Comparison of ENCODE assay signal across 12 cellular contexts in the genomic region with DNA sequence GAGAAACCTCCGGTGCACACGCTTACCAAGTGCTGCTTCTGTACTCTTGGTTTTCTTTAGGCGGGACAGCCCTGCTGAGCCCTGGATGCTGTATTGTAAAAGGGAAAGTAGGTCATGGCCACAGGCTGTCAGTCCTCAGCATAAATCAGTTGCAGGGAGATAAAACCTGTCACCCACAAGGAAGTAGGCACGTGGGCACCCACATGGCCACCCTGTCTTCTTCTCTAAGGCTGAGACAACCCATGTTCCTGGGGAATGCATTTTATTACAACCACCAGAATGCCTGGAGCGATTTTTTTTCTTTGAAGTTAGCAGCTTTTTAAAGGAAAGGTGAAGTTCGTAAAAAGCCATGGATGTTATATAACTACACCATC. TPM values are rescaled to one million over a fixed set of nuclear protein-coding genes. Genes with fewer than 3 reads are reported as not detected.
DNase-seq lines count a peak whose midpoint lies in the region; ATAC-seq and TF ChIP-seq lines count a peak whose summit lies in the region.
"Had no signal": no experiment of that assay in that cellular context is flagged by ENCODE, and none has a peak within 500 bp of the region (broad histone marks: within the 10 kb centered on the region; RNA-seq: fewer than 3 reads in every experiment).

No MANE protein-coding gene starts in this region.

- DNase-seq in CD4-positive, alpha-beta memory T cell: peak; percentile 21 to 61 (median 49)
- DNase-seq in PC-3: peak; percentile 19
- DNase-seq in effector memory CD4-positive, alpha-beta T cell: peak; percentile 10 to 17 (median 10)
- no peak for DNase-seq in osteoblast (ENCODE audit: insufficient read length, low spot score, missing footprints)
- no peak for DNase-seq in suprapubic skin (ENCODE audit: low spot score in 2 of 2)
- DNase-seq: NCI-H1694 had no signal

- intact Hi-C loops in CD4-positive, alpha-beta memory T cell (cut with micrococcal nuclease): no loop called here
- intact Hi-C loops in PC-3 (cut with micrococcal nuclease): no loop called here

- H3F3A ChIP-seq in PC-3 (ENCODE audit: low read length, unreplicated experiment): no peaks in the 10 kb centered on the region

- H2AFZ ChIP-seq in PC-3 (ENCODE audit: low read length): no peak overlapping the region
- H2AFZ ChIP-seq in osteoblast (ENCODE audit: low read length): no peak overlapping the region

- no peaks in the 10 kb centered on the region for H3K9me2 ChIP-seq in PC-3 (replicated peaks; ENCODE audit: low read length)

- no peak overlapping the region for H3K4me3 ChIP-seq in CD4-positive, alpha-beta memory T cell (ENCODE audit: low read length in 2 of 2)
- no peak overlapping the region for H3K4me3 ChIP-seq in PC-3 (ENCODE audit: low read length)
- H3K4me3 ChIP-seq in effector memory CD4-positive, alpha-beta T cell (ENCODE audit: insufficient read depth, low read depth, low read length, poor library complexity, severe bottlenecking): no peak overlapping the region
- H3K4me3 ChIP-seq in muscle layer of colon (ENCODE audit: low read depth in 1 of 2, low read length in 2 of 2): no peak overlapping the region
- H3K4me3 ChIP-seq in osteoblast (ENCODE audit: insufficient read depth, low read length): no peak overlapping the region
- H3K4me3 ChIP-seq in suprapubic skin: no peak overlapping the region

- H3K4me1 ChIP-seq in CD4-positive, alpha-beta memory T cell (ENCODE audit: insufficient read depth, low read length): peaks cover 10% of the 10 kb centered on the region
- H3K4me1 ChIP-seq in PC-3 (ENCODE audit: insufficient read depth, low read length) (peaks cover 11% of the 10 kb centered on the region), muscle layer of colon (ENCODE audit: insufficient read depth, low read length) (peaks cover 28% of the 10 kb centered on the region), osteoblast (ENCODE audit: insufficient read depth, low read length) (peaks cover 10% of the 10 kb centered on the region), suprapubic skin (peaks cover 41% of the 10 kb centered on the region)
- peaks cover 5% of the 10 kb centered on the region for H3K4me1 ChIP-seq in effector memory CD4-positive, alpha-beta T cell (ENCODE audit: control insufficient read depth, insufficient read depth, low read length, poor library complexity, severe bottlenecking)

- H3K9ac ChIP-seq in PC-3 (ENCODE audit: low read length) (no peak overlapping the region), muscle layer of colon (ENCODE audit: low read length) (no peak overlapping the region)

- ATAC-seq in PC-3 (no peak), GM21717 (IDR thresholded peaks at IDR 0.05; ENCODE audit: unreplicated experiment) (no peak), GM21423 (IDR thresholded peaks at IDR 0.05; ENCODE audit: unreplicated experiment) (no peak)
- ATAC-seq: esophagus mucosa had no signal

- H3K4me2 ChIP-seq in PC-3 (ENCODE audit: low read length) (no peak overlapping the region), osteoblast (ENCODE audit: insufficient read depth, low read length) (no peak overlapping the region)

- CTCF ChIA-PET in CD4-positive, alpha-beta memory T cell (lab: Charles Lee; ENCODE audit: partially characterized antibody): no interaction called here
- CTCF ChIA-PET in PC-3 (lab: Charles Lee): no interaction called here

- POLR2A ChIA-PET in CD4-positive, alpha-beta memory T cell (lab: Charles Lee; ENCODE audit: partially characterized antibody): no interaction called here
- POLR2A ChIA-PET in PC-3 (lab: Charles Lee; ENCODE audit: unreplicated experiment): no interaction called here

- no peak for TF ChIP-seq POLR2A in suprapubic skin (IDR thresholded peaks at IDR 0.05)

- H3K27me3 Mint-ChIP-seq in CD4-positive, alpha-beta memory T cell: peaks cover 0 to 4% of the 10 kb centered on the region in 2 donors

- peak overlapping the region; percentile 39 to 77 (median 64) for H3K4me3 Mint-ChIP-seq in CD4-positive, alpha-beta memory T cell
- H3K4me3 Mint-ChIP-seq: nephron had no signal

- 40% methylated on average over 6 of the region's 6 CpGs for WGBS in suprapubic skin

- BruUV-seq in PC-3 (replicated peaks; lab: Mats Ljungman, UMichigan): no TSS peak

- H3K9me3 Mint-ChIP-seq in CD4-positive, alpha-beta memory T cell: peaks cover 0 to 1% (median 0%) of the 10 kb centered on the region in 8 donors
- H3K9me3 Mint-ChIP-seq: nephron had no signal

- H3K27ac Mint-ChIP-seq in CD4-positive, alpha-beta memory T cell: peak overlapping the region in 6 of 7 donors; percentile 42 to 92 (median 80)
- H3K27ac Mint-ChIP-seq: nephron had no signal

- peaks cover 10 to 26% (median 17%) of the 10 kb centered on the region in 4 donors for H3K4me1 Mint-ChIP-seq in CD4-positive, alpha-beta memory T cell

- H4K20me1 ChIP-seq in PC-3 (ENCODE audit: low read length) (no peaks in the 10 kb centered on the region), osteoblast (ENCODE audit: insufficient read depth, low read length) (no peaks in the 10 kb centered on the region)

- no peaks in the 10 kb centered on the region for H3K27me3 ChIP-seq in CD4-positive, alpha-beta memory T cell (ENCODE audit: insufficient read depth, low read length)
- H3K27me3 ChIP-seq in PC-3 (ENCODE audit: low read length): no peaks in the 10 kb centered on the region
- no peaks in the 10 kb centered on the region for H3K27me3 ChIP-seq in effector memory CD4-positive, alpha-beta T cell (replicated peaks; ENCODE audit: control insufficient read depth, insufficient read depth, low read length, poor library complexity, severe bottlenecking)
- H3K27me3 ChIP-seq in muscle layer of colon (ENCODE audit: control insufficient read depth in 1 of 2, insufficient read depth in 2 of 2, low read length in 2 of 2): no peaks in the 10 kb centered on the region
- H3K27me3 ChIP-seq in osteoblast (ENCODE audit: insufficient read depth, low read length): no peaks in the 10 kb centered on the region
- peaks cover 8% of the 10 kb centered on the region for H3K27me3 ChIP-seq in suprapubic skin

- H3K27ac ChIP-seq in CD4-positive, alpha-beta memory T cell (ENCODE audit: low read depth, low read length): peak overlapping the region; percentile 1
- H3K27ac ChIP-seq in PC-3 (ENCODE audit: low read length): no peak overlapping the region
- H3K27ac ChIP-seq in effector memory CD4-positive, alpha-beta T cell (ENCODE audit: insufficient read depth, low read length, poor library complexity, severe bottlenecking): no peak overlapping the region
- peak overlapping the region; percentile 51 for H3K27ac ChIP-seq in muscle layer of colon (ENCODE audit: low read depth, low read length)
- no peak overlapping the region for H3K27ac ChIP-seq in osteoblast (ENCODE audit: low read depth, low read length)
- no peak overlapping the region for H3K27ac ChIP-seq in suprapubic skin

- TF ChIP-seq EP300 in suprapubic skin (IDR thresholded peaks at IDR 0.05): no peak

- TF ChIP-seq CTCF in PC-3 (conservative IDR thresholded peaks at IDR 0.05; ENCODE audit: low read depth, low read length): no peak
- no peak for TF ChIP-seq CTCF in osteoblast (IDR thresholded peaks at IDR 0.05; ENCODE audit: extremely low read depth, low read depth, low read length)
- no peak for TF ChIP-seq CTCF in suprapubic skin (IDR thresholded peaks at IDR 0.05)

- no peaks in the 10 kb centered on the region for H3K36me3 Mint-ChIP-seq in CD4-positive, alpha-beta memory T cell

- no peaks in the 10 kb centered on the region for H3K36me3 ChIP-seq in CD4-positive, alpha-beta memory T cell (ENCODE audit: insufficient read depth, low read length)
- H3K36me3 ChIP-seq in PC-3 (ENCODE audit: low read depth, low read length) (no peaks in the 10 kb centered on the region), muscle layer of colon (ENCODE audit: insufficient read depth, low read length) (no peaks in the 10 kb centered on the region), osteoblast (ENCODE audit: insufficient read depth, low read length) (no peaks in the 10 kb centered on the region), suprapubic skin (no peaks in the 10 kb centered on the region)
- H3K36me3 ChIP-seq in effector memory CD4-positive, alpha-beta T cell (ENCODE audit: control insufficient read depth, insufficient read depth, low read length): no peaks in the 10 kb centered on the region

- H3K79me2 ChIP-seq in PC-3 (ENCODE audit: low read length) (no peaks in the 10 kb centered on the region), osteoblast (ENCODE audit: insufficient read depth, low read length) (no peaks in the 10 kb centered on the region)

- H3K9me3 ChIP-seq in CD4-positive, alpha-beta memory T cell (ENCODE audit: control insufficient read depth in 1 of 2, low read length in 2 of 2): no peaks in the 10 kb centered on the region
- H3K9me3 ChIP-seq in PC-3 (ENCODE audit: low read length): no peaks in the 10 kb centered on the region
- H3K9me3 ChIP-seq in effector memory CD4-positive, alpha-beta T cell (ENCODE audit: control insufficient read depth, low read length): no peaks in the 10 kb centered on the region
- H3K9me3 ChIP-seq in muscle layer of colon (ENCODE audit: low read length): no peaks in the 10 kb centered on the region
- no peaks in the 10 kb centered on the region for H3K9me3 ChIP-seq in osteoblast (ENCODE audit: low read depth, low read length)
- H3K9me3 ChIP-seq in suprapubic skin: no peaks in the 10 kb centered on the region

RNA-seq across cellular contexts. Expression of gene ASIC2, which starts 59.3 kb away (rescaled TPM):
- total RNA-seq in CD4-positive, alpha-beta memory T cell: not detected
- polyA plus RNA-seq in CD4-positive, alpha-beta memory T cell: not detected
- total RNA-seq in PC-3 (2014; rRNA removed) (0.11 and 0.12 TPM in 2 replicates), osteoblast (not detected in 2 replicates), suprapubic skin (not detected)
- total RNA-seq: chondrocyte, esophagus mucosa had no signal

Comparison
In these comparisons a context has a peak if more than half of its experiments do, and no peak if none do; other contexts are left out.
1. DNase-seq: peak in CD4-positive, alpha-beta memory T cell (5 of 5), PC-3 (single experiment) and effector memory CD4-positive, alpha-beta T cell (3 of 3); none in osteoblast (single experiment) and suprapubic skin (0 of 2).
2. H3K27ac ChIP-seq: peak in CD4-positive, alpha-beta memory T cell (single experiment) and muscle layer of colon (single experiment); none in PC-3 (single experiment), effector memory CD4-positive, alpha-beta T cell (single experiment), osteoblast (single experiment) and suprapubic skin (single experiment).